1 cellular context compared by ENCODE assay signal in the genomic region with DNA sequence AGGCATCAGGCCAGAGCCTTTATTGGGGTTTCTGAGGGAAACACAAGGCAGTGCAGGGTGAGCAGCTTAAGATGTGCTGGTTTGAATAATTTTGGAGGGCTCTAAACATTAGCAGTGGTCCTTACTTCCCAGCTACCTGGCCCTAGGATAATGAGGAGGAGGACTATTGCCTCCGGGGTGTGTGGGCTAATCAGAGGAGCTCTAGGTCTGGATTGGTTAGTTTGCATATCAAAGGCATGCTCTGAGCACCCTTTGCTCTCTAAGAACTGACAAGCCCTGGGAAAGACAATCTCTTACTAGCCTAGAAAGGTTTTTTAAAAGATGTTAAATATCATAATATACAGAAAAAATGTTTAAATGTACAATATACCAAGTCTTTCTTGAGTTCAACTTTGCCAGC.
TF ChIP-seq lines count a peak whose summit lies in the region.

No MANE protein-coding gene starts in this region.

TF ChIP-seq in WTC11, 78 proteins besides CTCF, POLR2A, EP300 and RAD21:
- no peak for TF ChIP-seq SMAD4 (CRISPR knock-in tag; IDR thresholded peaks at IDR 0.05)
